28 cellular contexts compared by ENCODE assay signal in the genomic region with DNA sequence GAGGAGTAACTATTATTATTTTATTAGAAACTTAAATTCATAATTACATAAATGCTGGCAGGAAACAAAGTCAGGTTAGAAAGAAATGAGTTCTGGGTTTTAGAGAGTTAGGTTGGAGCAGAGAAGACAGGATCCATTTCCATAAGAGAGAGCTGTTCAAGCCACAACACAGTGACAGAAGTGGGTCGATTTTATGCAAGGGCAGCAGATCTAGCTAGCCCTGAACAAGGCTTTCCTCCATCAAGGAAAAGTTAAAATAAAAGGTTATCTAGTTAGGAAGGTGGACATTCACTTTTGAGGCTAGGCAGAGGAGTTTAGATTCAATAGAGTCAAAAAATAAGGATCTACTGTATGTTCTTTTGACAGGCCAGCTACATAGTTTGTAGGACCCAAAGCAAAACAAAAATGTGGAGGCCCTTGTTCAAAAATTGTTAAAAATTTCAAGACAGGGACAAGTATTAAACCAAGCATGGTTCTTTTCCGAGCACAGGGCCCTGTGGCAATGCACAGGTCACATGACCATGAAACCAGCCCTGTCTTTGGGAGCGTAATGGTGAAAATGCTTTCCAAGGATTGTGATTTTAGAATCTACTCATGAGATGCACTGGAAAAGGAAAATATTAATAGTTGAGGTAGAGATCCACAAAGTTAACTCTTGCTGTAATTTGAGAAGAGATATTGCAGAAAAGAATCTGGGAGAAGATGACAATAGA.
"Had no signal": no experiment of that assay in that cellular context is flagged by ENCODE, and none has a peak within 500 bp of the region (broad histone marks: within the 10 kb centered on the region; RNA-seq: fewer than 3 reads in every experiment).

No MANE protein-coding gene starts in this region.

- H3K36me3 Mint-ChIP-seq: activated naive CD4-positive, alpha-beta T cell treated with anti-CD3 and anti-CD28 coated beads, Interleukin-2, amount 10 ng/mL, durations not matched to agents 7 days and 5 days; activated naive CD4-positive, alpha-beta T cell treated with anti-CD3 and anti-CD28 coated beads, Interleukin-2, amount 50 U/mL, for 72 hours; activated naive CD8-positive, alpha-beta T cell treated with anti-CD3 and anti-CD28 coated beads, Interleukin-2, amount 10 ng/mL, durations not matched to agents 7 days and 5 days; brain had no signal

- DNase-seq: activated CD4-positive, alpha-beta memory T cell treated with anti-CD3 and anti-CD28 coated beads, Interleukin-2, amount 10 ng/mL, durations not matched to agents 7 days and 5 days; activated CD4-positive, alpha-beta T cell treated with anti-CD3 and anti-CD28 coated beads for 1 hour; activated CD4-positive, alpha-beta T cell treated with anti-CD3 and anti-CD28 coated beads for 4 hours; activated CD4-positive, alpha-beta T cell treated with anti-CD3 and anti-CD28 coated beads, Interleukin-2, amount 10 ng/mL, durations not matched to agents 7 days and 5 days; activated CD4-positive, alpha-beta T cell treated with anti-CD3 and anti-CD28 coated beads, Interleukin-2, amount 50 U/mL, for 4 hours; activated CD8-positive, alpha-beta memory T cell treated with anti-CD3 and anti-CD28 coated beads, Interleukin-2, amount 50 U/mL, for 48 hours; activated gamma-delta T cell; activated naive CD4-positive, alpha-beta T cell; activated naive CD4-positive, alpha-beta T cell treated with anti-CD3 and anti-CD28 coated beads, Interleukin-2, amount 10 ng/mL, durations not matched to agents 7 days and 5 days; activated naive CD8-positive, alpha-beta T cell treated with anti-CD3 and anti-CD28 coated beads, Interleukin-2, amount 10 ng/mL, durations not matched to agents 7 days and 5 days; activated T-cell treated with anti-CD3 and anti-CD28 coated beads for 4 hours; activated T-cell treated with anti-CD3 and anti-CD28 coated beads, Interleukin-2, amount 50 U/mL, for 24 hours; activated T-cell treated with anti-CD3 and anti-CD28 coated beads, Interleukin-2, amount 50 U/mL, for 72 hours; central memory CD4-positive, alpha-beta T cell; cerebellar nuclear complex; effector CD8-positive, alpha-beta T cell; esophagus squamous epithelium; T-helper 2 cell had no signal

- H3K27me3 ChIP-seq: ascending aorta, breast epithelium, cardiac muscle cell, colonic mucosa, esophagus squamous epithelium, gastroesophageal sphincter had no signal

- H3K27me3 Mint-ChIP-seq: activated CD4-positive, alpha-beta memory T cell treated with anti-CD3 and anti-CD28 coated beads, Interleukin-2, amount 10 ng/mL, durations not matched to agents 7 days and 5 days; activated CD4-positive, alpha-beta T cell treated with anti-CD3 and anti-CD28 coated beads, Interleukin-2, amount 10 ng/mL, durations not matched to agents 7 days and 5 days; activated naive CD4-positive, alpha-beta T cell treated with anti-CD3 and anti-CD28 coated beads, Interleukin-2, amount 10 ng/mL, durations not matched to agents 7 days and 5 days; activated T-cell treated with anti-CD3 and anti-CD28 coated beads, Interleukin-2, amount 50 U/mL, for 24 hours; brain had no signal

- H3K4me1 Mint-ChIP-seq: activated CD4-positive, alpha-beta memory T cell treated with anti-CD3 and anti-CD28 coated beads, Interleukin-2, amount 10 ng/mL, durations not matched to agents 7 days and 5 days; activated CD4-positive, alpha-beta T cell treated with anti-CD3 and anti-CD28 coated beads, Interleukin-2, amount 10 ng/mL, durations not matched to agents 7 days and 5 days; activated naive CD4-positive, alpha-beta T cell treated with anti-CD3 and anti-CD28 coated beads, Interleukin-2, amount 10 ng/mL, durations not matched to agents 7 days and 5 days; activated naive CD8-positive, alpha-beta T cell treated with anti-CD3 and anti-CD28 coated beads, Interleukin-2, amount 10 ng/mL, durations not matched to agents 7 days and 5 days had no signal

- H3K4me1 ChIP-seq: ascending aorta, breast epithelium, colonic mucosa had no signal

- H3K4me3 Mint-ChIP-seq: activated CD4-positive, alpha-beta memory T cell treated with anti-CD3 and anti-CD28 coated beads, Interleukin-2, amount 10 ng/mL, durations not matched to agents 7 days and 5 days; activated CD4-positive, alpha-beta T cell treated with anti-CD3 and anti-CD28 coated beads, Interleukin-2, amount 10 ng/mL, durations not matched to agents 7 days and 5 days; activated naive CD4-positive, alpha-beta T cell treated with anti-CD3 and anti-CD28 coated beads, Interleukin-2, amount 10 ng/mL, durations not matched to agents 7 days and 5 days; activated naive CD8-positive, alpha-beta T cell treated with anti-CD3 and anti-CD28 coated beads, Interleukin-2, amount 10 ng/mL, durations not matched to agents 7 days and 5 days; activated T-cell treated with anti-CD3 and anti-CD28 coated beads, Interleukin-2, amount 50 U/mL, for 24 hours; activated T-cell treated with anti-CD3 and anti-CD28 coated beads, Interleukin-2, amount 50 U/mL, for 72 hours had no signal

- H3K9me3 ChIP-seq: ascending aorta, breast epithelium, colonic mucosa, esophagus squamous epithelium, gastroesophageal sphincter had no signal

- FAIRE-seq: endometrium, endothelial cell of umbilical vein had no signal

- H3K27ac Mint-ChIP-seq: activated CD4-positive, alpha-beta memory T cell treated with anti-CD3 and anti-CD28 coated beads, Interleukin-2, amount 10 ng/mL, durations not matched to agents 7 days and 5 days; activated CD4-positive, alpha-beta T cell treated with anti-CD3 and anti-CD28 coated beads, Interleukin-2, amount 10 ng/mL, durations not matched to agents 7 days and 5 days; activated naive CD4-positive, alpha-beta T cell treated with anti-CD3 and anti-CD28 coated beads, Interleukin-2, amount 10 ng/mL, durations not matched to agents 7 days and 5 days; activated naive CD4-positive, alpha-beta T cell treated with anti-CD3 and anti-CD28 coated beads, Interleukin-2, amount 50 U/mL, for 72 hours; activated naive CD8-positive, alpha-beta T cell treated with anti-CD3 and anti-CD28 coated beads, Interleukin-2, amount 10 ng/mL, durations not matched to agents 7 days and 5 days; activated T-cell treated with anti-CD3 and anti-CD28 coated beads, Interleukin-2, amount 50 U/mL, for 24 hours; activated T-cell treated with anti-CD3 and anti-CD28 coated beads, Interleukin-2, amount 50 U/mL, for 72 hours had no signal

- H3K27ac ChIP-seq: ascending aorta, breast epithelium, cardiac muscle cell, colonic mucosa, epithelial cell of prostate, esophagus squamous epithelium had no signal

- ATAC-seq: activated naive CD4-positive, alpha-beta T cell treated with anti-CD3 and anti-CD28 coated beads, Interleukin-2, amount 50 U/mL, for 72 hours; activated T-cell treated with anti-CD3 and anti-CD28 coated beads, Interleukin-2, amount 50 U/mL, for 72 hours; gastroesophageal sphincter had no signal

- H3K4me3 ChIP-seq: ascending aorta, breast epithelium, cardiac muscle cell, colonic mucosa, esophagus squamous epithelium, gastroesophageal sphincter had no signal

- H3K9me3 Mint-ChIP-seq: activated naive CD4-positive, alpha-beta T cell treated with anti-CD3 and anti-CD28 coated beads, Interleukin-2, amount 10 ng/mL, durations not matched to agents 7 days and 5 days; activated T-cell treated with anti-CD3 and anti-CD28 coated beads, Interleukin-2, amount 50 U/mL, for 24 hours; brain had no signal

- H3K36me3 ChIP-seq: ascending aorta, breast epithelium, cardiac muscle cell, colonic mucosa, esophagus squamous epithelium, gastroesophageal sphincter had no signal
